In genomic region chr10:92207061-92207460, GRCh38 we compare ENCODE assay signal across 8 cellular contexts.
"Had no signal": no experiment of that assay in that cellular context is flagged by ENCODE, and none has a peak within 500 bp of the region (broad histone marks: within the 10 kb centered on the region; RNA-seq: fewer than 3 reads in every experiment).

No MANE protein-coding gene starts in this region.

- H3K4me3 ChIP-seq: GM23338, HAP-1 had no signal

- H3K9me3 ChIP-seq: HAP-1 had no signal

- H2AFZ ChIP-seq: GM23338 had no signal

- ATAC-seq: GM23338, HCT116, HepG2 had no signal

- DNase-seq: H7, HFFc6, KBM-7 had no signal

- H3K4me2 ChIP-seq: GM23338 had no signal

- H3K36me3 ChIP-seq: HAP-1 had no signal

- H3K27ac ChIP-seq: HL-60 had no signal
